ENCODE assay signal across 1 cellular context in the genomic region with DNA sequence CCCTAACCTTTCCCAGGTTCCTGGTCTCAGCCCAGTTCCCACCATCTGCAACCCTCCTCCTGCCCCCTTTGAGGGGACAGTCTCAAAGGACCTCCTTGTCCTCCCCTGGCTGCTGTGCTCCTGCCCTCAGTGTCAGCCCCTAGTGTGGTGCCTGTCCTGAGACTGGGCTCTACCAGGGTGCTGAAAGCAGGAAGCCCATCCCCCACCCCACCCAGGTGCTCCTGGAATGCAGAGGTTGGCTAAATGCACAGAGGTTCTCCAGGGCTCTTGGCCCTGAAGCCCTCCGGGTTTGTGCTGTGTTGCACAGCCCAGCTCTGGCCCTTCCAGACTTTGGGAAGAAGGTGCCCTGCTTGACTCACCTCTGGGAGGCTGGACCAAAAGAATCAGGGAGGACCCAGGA.
TF ChIP-seq lines count a peak whose summit lies in the region.

No MANE protein-coding gene starts in this region.

TF ChIP-seq in HCT116, 20 proteins besides CTCF, POLR2A, EP300 and RAD21 (continued from another document):
- TF ChIP-seq, protein P1, sequence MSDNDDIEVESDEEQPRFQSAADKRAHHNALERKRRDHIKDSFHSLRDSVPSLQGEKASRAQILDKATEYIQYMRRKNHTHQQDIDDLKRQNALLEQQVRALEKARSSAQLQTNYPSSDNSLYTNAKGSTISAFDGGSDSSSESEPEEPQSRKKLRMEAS (IDR thresholded peaks at IDR 0.05), result no peak
- TF ChIP-seq EZH2phosphoT487 (IDR thresholded peaks at IDR 0.05; ENCODE audit: borderline replicate concordance), result no peak
- TF ChIP-seq, protein P2, sequence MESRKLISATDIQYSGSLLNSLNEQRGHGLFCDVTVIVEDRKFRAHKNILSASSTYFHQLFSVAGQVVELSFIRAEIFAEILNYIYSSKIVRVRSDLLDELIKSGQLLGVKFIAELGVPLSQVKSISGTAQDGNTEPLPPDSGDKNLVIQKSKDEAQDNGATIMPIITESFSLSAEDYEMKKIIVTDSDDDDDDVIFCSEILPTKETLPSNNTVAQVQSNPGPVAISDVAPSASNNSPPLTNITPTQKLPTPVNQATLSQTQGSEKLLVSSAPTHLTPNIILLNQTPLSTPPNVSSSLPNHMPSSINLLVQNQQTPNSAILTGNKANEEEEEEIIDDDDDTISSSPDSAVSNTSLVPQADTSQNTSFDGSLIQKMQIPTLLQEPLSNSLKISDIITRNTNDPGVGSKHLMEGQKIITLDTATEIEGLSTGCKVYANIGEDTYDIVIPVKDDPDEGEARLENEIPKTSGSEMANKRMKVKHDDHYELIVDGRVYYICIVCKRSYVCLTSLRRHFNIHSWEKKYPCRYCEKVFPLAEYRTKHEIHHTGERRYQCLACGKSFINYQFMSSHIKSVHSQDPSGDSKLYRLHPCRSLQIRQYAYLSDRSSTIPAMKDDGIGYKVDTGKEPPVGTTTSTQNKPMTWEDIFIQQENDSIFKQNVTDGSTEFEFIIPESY (IDR thresholded peaks at IDR 0.05; ENCODE audit: extremely low read depth, insufficient replicate concordance, low read length), result no peak
- TF ChIP-seq CEBPB (IDR thresholded peaks at IDR 0.05; ENCODE audit: low read depth), result no peak
- TF ChIP-seq, protein P3, sequence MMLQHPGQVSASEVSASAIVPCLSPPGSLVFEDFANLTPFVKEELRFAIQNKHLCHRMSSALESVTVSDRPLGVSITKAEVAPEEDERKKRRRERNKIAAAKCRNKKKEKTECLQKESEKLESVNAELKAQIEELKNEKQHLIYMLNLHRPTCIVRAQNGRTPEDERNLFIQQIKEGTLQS (IDR thresholded peaks at IDR 0.05), result no peak
- TF ChIP-seq YY1 (IDR thresholded peaks at IDR 0.05; ENCODE audit: extremely low read depth, insufficient replicate concordance, low read depth, low read length), result no peak
- TF ChIP-seq, protein P4, sequence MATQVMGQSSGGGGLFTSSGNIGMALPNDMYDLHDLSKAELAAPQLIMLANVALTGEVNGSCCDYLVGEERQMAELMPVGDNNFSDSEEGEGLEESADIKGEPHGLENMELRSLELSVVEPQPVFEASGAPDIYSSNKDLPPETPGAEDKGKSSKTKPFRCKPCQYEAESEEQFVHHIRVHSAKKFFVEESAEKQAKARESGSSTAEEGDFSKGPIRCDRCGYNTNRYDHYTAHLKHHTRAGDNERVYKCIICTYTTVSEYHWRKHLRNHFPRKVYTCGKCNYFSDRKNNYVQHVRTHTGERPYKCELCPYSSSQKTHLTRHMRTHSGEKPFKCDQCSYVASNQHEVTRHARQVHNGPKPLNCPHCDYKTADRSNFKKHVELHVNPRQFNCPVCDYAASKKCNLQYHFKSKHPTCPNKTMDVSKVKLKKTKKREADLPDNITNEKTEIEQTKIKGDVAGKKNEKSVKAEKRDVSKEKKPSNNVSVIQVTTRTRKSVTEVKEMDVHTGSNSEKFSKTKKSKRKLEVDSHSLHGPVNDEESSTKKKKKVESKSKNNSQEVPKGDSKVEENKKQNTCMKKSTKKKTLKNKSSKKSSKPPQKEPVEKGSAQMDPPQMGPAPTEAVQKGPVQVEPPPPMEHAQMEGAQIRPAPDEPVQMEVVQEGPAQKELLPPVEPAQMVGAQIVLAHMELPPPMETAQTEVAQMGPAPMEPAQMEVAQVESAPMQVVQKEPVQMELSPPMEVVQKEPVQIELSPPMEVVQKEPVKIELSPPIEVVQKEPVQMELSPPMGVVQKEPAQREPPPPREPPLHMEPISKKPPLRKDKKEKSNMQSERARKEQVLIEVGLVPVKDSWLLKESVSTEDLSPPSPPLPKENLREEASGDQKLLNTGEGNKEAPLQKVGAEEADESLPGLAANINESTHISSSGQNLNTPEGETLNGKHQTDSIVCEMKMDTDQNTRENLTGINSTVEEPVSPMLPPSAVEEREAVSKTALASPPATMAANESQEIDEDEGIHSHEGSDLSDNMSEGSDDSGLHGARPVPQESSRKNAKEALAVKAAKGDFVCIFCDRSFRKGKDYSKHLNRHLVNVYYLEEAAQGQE (IDR thresholded peaks at IDR 0.05; ENCODE audit: low read depth), result no peak
- TF ChIP-seq EZH2 (IDR thresholded peaks at IDR 0.05), result no peak
- no peak for TF ChIP-seq TCF7L2 (IDR thresholded peaks at IDR 0.05; ENCODE audit: borderline replicate concordance, extremely low read depth, insufficient read depth, insufficient read length)
- TF ChIP-seq SRF (IDR thresholded peaks at IDR 0.05; ENCODE audit: low read depth), result no peak
- no peak for TF ChIP-seq ZFX (IDR thresholded peaks at IDR 0.05)
- no peak for TF ChIP-seq POLR2AphosphoS5 (IDR thresholded peaks at IDR 0.05; ENCODE audit: low read depth, low read length)
- no peak for TF ChIP-seq ELF1 (IDR thresholded peaks at IDR 0.05; ENCODE audit: borderline replicate concordance, low read depth)
- TF ChIP-seq ZNF274 (IDR thresholded peaks at IDR 0.05; ENCODE audit: low read depth, low read length), result no peak
- TF ChIP-seq JUND (IDR thresholded peaks at IDR 0.05), result no peak
- no peak for TF ChIP-seq EGR1 (IDR thresholded peaks at IDR 0.05; ENCODE audit: low read depth)
- TF ChIP-seq SIN3A (IDR thresholded peaks at IDR 0.05; ENCODE audit: low read depth), result no peak
- TF ChIP-seq FOSL1 (IDR thresholded peaks at IDR 0.05; ENCODE audit: low read depth), result no peak
